In genomic region chrX:68599256-68600152, GRCh38 we compare ENCODE assay signal across 10 cellular contexts. TPM values are rescaled to one million over a fixed set of nuclear protein-coding genes. Genes with fewer than 3 reads are reported as not detected.
A peak's percentile ranks its signal among the peaks of the same experiment; 100 is the strongest.
DNase-seq lines count a peak whose midpoint lies in the region; ATAC-seq and TF ChIP-seq lines count a peak whose summit lies in the region.
"Had no signal": no experiment of that assay in that cellular context is flagged by ENCODE, and none has a peak within 500 bp of the region (broad histone marks: within the 10 kb centered on the region; RNA-seq: fewer than 3 reads in every experiment).

No MANE protein-coding gene starts in this region.

- TF ChIP-seq EP300 in SK-N-SH (IDR thresholded peaks at IDR 0.05; ENCODE audit: borderline replicate concordance in 1 of 2, low read depth in 1 of 2, low read length in 1 of 2), result no peak

- 27% methylated on average over 3 of the region's 3 CpGs for WGBS in SK-N-SH (ENCODE audit: low lambda C conversion rate)
- 65 to 67% (median 67%) methylated on average over 3 of the region's 3 CpGs for WGBS in spleen, 5 donors

- H3K36me3 Mint-ChIP-seq in activated CD4-positive, alpha-beta memory T cell treated with anti-CD3 and anti-CD28 coated beads, Interleukin-2, amount 10 ng/mL, durations not matched to agents 7 days and 5 days (ENCODE audit: low read depth), result no peaks in the 10 kb centered on the region

- H3K27me3 Mint-ChIP-seq in activated CD4-positive, alpha-beta memory T cell treated with anti-CD3 and anti-CD28 coated beads, Interleukin-2, amount 10 ng/mL, durations not matched to agents 7 days and 5 days, result peaks cover 3% of the 10 kb centered on the region

- no peak overlapping the region for H3K4me3 Mint-ChIP-seq in activated CD4-positive, alpha-beta memory T cell treated with anti-CD3 and anti-CD28 coated beads, Interleukin-2, amount 10 ng/mL, durations not matched to agents 7 days and 5 days

- H3K4me2 ChIP-seq in SK-N-SH, result no peak overlapping the region
- no peak overlapping the region for H3K4me2 ChIP-seq in OCI-LY1 (ENCODE audit: low read length)
- H3K4me2 ChIP-seq: BLaER1 treated with 17β-estradiol and CSF1 and Interleukin-3, amounts not matched to agents 10 nM and 100 nM had no signal

- TF ChIP-seq CTCF in SK-N-SH (IDR thresholded peaks at IDR 0.05) (peak; percentile 76), OCI-LY1 (IDR thresholded peaks at IDR 0.05; ENCODE audit: low read length) (peak; percentile 49), fibroblast of mammary gland (conservative IDR thresholded peaks at IDR 0.05; ENCODE audit: control insufficient read depth, insufficient read depth, low read depth, low read length) (peak; percentile 73), spleen (IDR thresholded peaks at IDR 0.05 in 8 of 11, conservative IDR thresholded peaks at IDR 0.05 in 3 of 11) (peak in 8 of 11 experiments; percentile 25 to 69 (median 54))

- CTCF ChIA-PET in SK-N-SH (lab: Yijun Ruan, JAX), result interaction anchor here (0.6 to 2.6 kb wide), 24 partner anchors 8 to 1172 kb away, joined by 3 to 28 read pairs (median 4); no protein-coding TSS in a partner anchor
- CTCF ChIA-PET in activated CD4-positive, alpha-beta memory T cell treated with anti-CD3 and anti-CD28 coated beads, Interleukin-2, amount 10 ng/mL, durations not matched to agents 7 days and 5 days (lab: Charles Lee), result no interaction called here

- DNase-seq in SK-N-SH (peak; percentile 15), fibroblast of mammary gland (ENCODE audit: low read depth) (peak; percentile 7), spleen (no peak), ureter (ENCODE audit: low spot score) (no peak), GOT3 (lab: John Stamatoyannopoulos, UW) (no peak)
- DNase-seq in activated CD4-positive, alpha-beta memory T cell treated with anti-CD3 and anti-CD28 coated beads, Interleukin-2, amount 10 ng/mL, durations not matched to agents 7 days and 5 days, result no peak
- DNase-seq: NK-92 treated with Interleukin-12 subunit alpha and Interleukin-12 subunit beta, amount 100 ng/mL, for 24 hours had no signal

- H3K9ac ChIP-seq in SK-N-SH, result no peak overlapping the region
- no peak overlapping the region for H3K9ac ChIP-seq in OCI-LY1 (ENCODE audit: low read length)
- H3K9ac ChIP-seq: BLaER1 treated with 17β-estradiol and CSF1 and Interleukin-3, amounts not matched to agents 10 nM and 100 nM had no signal

- no peak overlapping the region for H3K27ac ChIP-seq in SK-N-SH (ENCODE audit: low read depth in 2 of 2, low read length in 1 of 2)
- H3K27ac ChIP-seq in OCI-LY1 (ENCODE audit: low read depth, low read length, poor library complexity, severe bottlenecking), result no peak overlapping the region
- H3K27ac ChIP-seq in spleen, result no peak overlapping the region
- H3K27ac ChIP-seq: BLaER1 treated with 17β-estradiol and CSF1 and Interleukin-3, amounts not matched to agents 10 nM and 100 nM had no signal

- no peaks in the 10 kb centered on the region for H3K36me3 ChIP-seq in SK-N-SH (replicated peaks in 1 of 2; ENCODE audit: control insufficient read depth in 1 of 2, insufficient read depth in 2 of 2, low read length in 1 of 2)
- H3K36me3 ChIP-seq in OCI-LY1 (ENCODE audit: insufficient read depth, low read length), result no peaks in the 10 kb centered on the region
- H3K36me3 ChIP-seq in spleen, result no peaks in the 10 kb centered on the region
- H3K36me3 ChIP-seq: BLaER1 treated with 17β-estradiol and CSF1 and Interleukin-3, amounts not matched to agents 10 nM and 100 nM had no signal

- H3K4me1 Mint-ChIP-seq in activated CD4-positive, alpha-beta memory T cell treated with anti-CD3 and anti-CD28 coated beads, Interleukin-2, amount 10 ng/mL, durations not matched to agents 7 days and 5 days, result no peaks in the 10 kb centered on the region

- H3F3A ChIP-seq in SK-N-SH (replicated peaks; ENCODE audit: insufficient read depth) (no peaks in the 10 kb centered on the region), OCI-LY1 (ENCODE audit: insufficient read depth, low read length) (no peaks in the 10 kb centered on the region)

- intact Hi-C loops in spleen (cut with DNase I; ENCODE audit: low total_unique reads), result no loop called here

- H3K27ac Mint-ChIP-seq in activated CD4-positive, alpha-beta memory T cell treated with anti-CD3 and anti-CD28 coated beads, Interleukin-2, amount 10 ng/mL, durations not matched to agents 7 days and 5 days, result no peak overlapping the region

- H3K27me3 ChIP-seq in SK-N-SH (ENCODE audit: insufficient read depth), result no peaks in the 10 kb centered on the region
- H3K27me3 ChIP-seq in OCI-LY1 (ENCODE audit: insufficient read depth, low read length), result no peaks in the 10 kb centered on the region
- H3K27me3 ChIP-seq in spleen (replicated peaks in 1 of 7), result no peaks in the 10 kb centered on the region

- H3K4me3 ChIP-seq in SK-N-SH (ENCODE audit: low read depth in 2 of 2, low read length in 1 of 2), result no peak overlapping the region
- no peak overlapping the region for H3K4me3 ChIP-seq in OCI-LY1 (ENCODE audit: low read depth, low read length, poor library complexity, severe bottlenecking)
- H3K4me3 ChIP-seq in fibroblast of mammary gland (ENCODE audit: control insufficient read depth, low read depth, low read length), result no peak overlapping the region
- no peak overlapping the region for H3K4me3 ChIP-seq in spleen
- H3K4me3 ChIP-seq: BLaER1 treated with 17β-estradiol and CSF1 and Interleukin-3, amounts not matched to agents 10 nM and 100 nM had no signal

- H4K20me1 ChIP-seq in SK-N-SH (ENCODE audit: insufficient read depth), result no peaks in the 10 kb centered on the region
- H4K20me1 ChIP-seq in OCI-LY1 (ENCODE audit: insufficient read depth, low read length), result no peaks in the 10 kb centered on the region
- H4K20me1 ChIP-seq: BLaER1 treated with 17β-estradiol and CSF1 and Interleukin-3, amounts not matched to agents 10 nM and 100 nM had no signal

- H3K9me3 ChIP-seq in SK-N-SH (peaks cover 5% of the 10 kb centered on the region; the same call in 1 of the 2 replicates), OCI-LY1 (ENCODE audit: low read length) (no peaks in the 10 kb centered on the region), spleen (peaks cover 2 to 66% (median 12%) of the 10 kb centered on the region in 8 donors)

- H3K9me2 ChIP-seq in SK-N-SH (no peaks in the 10 kb centered on the region), OCI-LY1 (ENCODE audit: low read depth, low read length) (no peaks in the 10 kb centered on the region)

- no peak for TF ChIP-seq POLR2A in spleen (IDR thresholded peaks at IDR 0.05)

- H3K79me2 ChIP-seq in SK-N-SH (ENCODE audit: insufficient read depth), result no peaks in the 10 kb centered on the region
- H3K79me2 ChIP-seq in OCI-LY1 (ENCODE audit: insufficient read depth, low read length), result no peaks in the 10 kb centered on the region

- ATAC-seq in SK-N-SH treated with all-trans-retinoic acid at 6 μM for 48 hours, result no peak

- no peak overlapping the region for H2AFZ ChIP-seq in SK-N-SH (ENCODE audit: low read depth)
- no peak overlapping the region for H2AFZ ChIP-seq in OCI-LY1 (ENCODE audit: low read length)

- peaks cover 13% of the 10 kb centered on the region for H3K9me3 Mint-ChIP-seq in activated CD4-positive, alpha-beta memory T cell treated with anti-CD3 and anti-CD28 coated beads, Interleukin-2, amount 10 ng/mL, durations not matched to agents 7 days and 5 days

- TF ChIP-seq RAD21 in SK-N-SH (IDR thresholded peaks at IDR 0.05; ENCODE audit: low read length), result peak; percentile 59

- POLR2A ChIA-PET in SK-N-SH (lab: Yijun Ruan, JAX), result no interaction called here
- POLR2A ChIA-PET in activated CD4-positive, alpha-beta memory T cell treated with anti-CD3 and anti-CD28 coated beads, Interleukin-2, amount 10 ng/mL, durations not matched to agents 7 days and 5 days (lab: Charles Lee), result no interaction called here

- H3K4me1 ChIP-seq in SK-N-SH (ENCODE audit: control insufficient read depth in 1 of 2, insufficient read depth in 2 of 2, low read depth in 1 of 2, low read length in 1 of 2) (no peaks in the 10 kb centered on the region), OCI-LY1 (ENCODE audit: insufficient read depth, low read length, severe bottlenecking) (no peaks in the 10 kb centered on the region), spleen (no peaks in the 10 kb centered on the region)

TF ChIP-seq in SK-N-SH, 30 proteins besides CTCF, POLR2A, EP300 and RAD21:
- TF ChIP-seq SMC3 (IDR thresholded peaks at IDR 0.05; ENCODE audit: low read depth, low read length) (peak; percentile 44), SIN3A (IDR thresholded peaks at IDR 0.05; ENCODE audit: borderline replicate concordance, low read depth, low read length) (no peak)

TF ChIP-seq in SK-N-SH treated with all-trans-retinoic acid at 6 μM for 48 hours, 23 proteins besides CTCF, POLR2A, EP300 and RAD21 (continues in another document):
- TF ChIP-seq POU6F1 (CRISPR knock-in tag; IDR thresholded peaks at IDR 0.05; ENCODE audit: borderline replicate concordance, low read depth) (no peak), ZNF565 (CRISPR knock-in tag; conservative IDR thresholded peaks at IDR 0.05; ENCODE audit: low read depth) (no peak), TOX (CRISPR knock-in tag; IDR thresholded peaks at IDR 0.05; ENCODE audit: borderline replicate concordance) (no peak), ARNTL (CRISPR knock-in tag; IDR thresholded peaks at IDR 0.05; ENCODE audit: borderline replicate concordance, low read depth) (no peak), ZFP3 (CRISPR knock-in tag; IDR thresholded peaks at IDR 0.05) (no peak), ESRRG (CRISPR knock-in tag; IDR thresholded peaks at IDR 0.05) (no peak), CSDC2 (CRISPR knock-in tag; IDR thresholded peaks at IDR 0.05) (no peak), ZNF8 (CRISPR knock-in tag; IDR thresholded peaks at IDR 0.05) (no peak), PPARA (CRISPR knock-in tag; IDR thresholded peaks at IDR 0.05; ENCODE audit: borderline replicate concordance) (no peak), ZFP30 (CRISPR knock-in tag; IDR thresholded peaks at IDR 0.05) (no peak)

RNA-seq across cellular contexts. Expression of gene STARD8, which starts 48.0 kb away (rescaled TPM):
- polyA plus RNA-seq in SK-N-SH (2012; rRNA removed) (2.6 TPM in 2 replicates), spleen (1 to 10 TPM; 1.9 to 5.6 (median 2.1) TPM)
- 1.0 and 1.9 TPM in 2 replicates for polyA plus RNA-seq in SK-N-SH (2012; cell fraction: cytosol; rRNA removed)
- 5.5 and 5.6 TPM in 2 replicates for polyA plus RNA-seq in SK-N-SH (2012; cell fraction: nucleus; rRNA removed)
- total RNA-seq in spleen (10 to 100 TPM; 16.5 to 35.2 (median 26.8) TPM), ureter (10.9 TPM)
- 1 to 10 TPM; 3.5 to 3.7 TPM for total RNA-seq in activated CD4-positive, alpha-beta memory T cell treated with anti-CD3 and anti-CD28 coated beads, Interleukin-2, amount 10 ng/mL, durations not matched to agents 7 days and 5 days

Comparison
In these comparisons a context has a peak if more than half of its experiments do, and no peak if none do; other contexts are left out.
1. DNase-seq: peak in SK-N-SH (single experiment) and fibroblast of mammary gland (single experiment); none in spleen (single experiment), ureter (single experiment), activated CD4-positive, alpha-beta memory T cell treated with anti-CD3 and anti-CD28 coated beads, Interleukin-2, amount 10 ng/mL, durations not matched to agents 7 days and 5 days (single experiment) and GOT3 (single experiment).
2. Peak in every context shown above with its lines, with median percentiles within 50 percentile points of each other: CTCF ChIP-seq.